Comparison of ENCODE assay signal across 19 cellular contexts in the genomic region with DNA sequence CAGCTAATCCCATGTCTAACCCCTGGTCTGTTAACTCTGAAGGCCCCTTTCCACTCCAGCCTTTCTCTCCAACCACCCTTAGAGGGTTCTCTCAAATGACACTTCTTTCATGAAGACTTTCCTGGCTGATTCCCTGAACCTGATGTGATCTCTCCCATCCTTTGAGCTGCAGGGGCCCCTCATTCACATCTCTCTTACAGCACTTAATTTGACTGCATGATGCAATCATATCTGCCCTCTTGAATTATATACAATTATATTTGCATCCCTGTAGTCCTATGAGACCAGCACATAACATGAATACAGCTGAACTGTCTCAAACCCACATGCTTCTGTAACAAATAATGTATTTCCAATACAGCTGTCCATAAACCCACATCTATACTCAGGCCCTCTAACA. TPM values are rescaled to one million over a fixed set of nuclear protein-coding genes. Genes with fewer than 3 reads are reported as not detected.
DNase-seq lines count a peak whose midpoint lies in the region; ATAC-seq and TF ChIP-seq lines count a peak whose summit lies in the region.
"Had no signal": no experiment of that assay in that cellular context is flagged by ENCODE, and none has a peak within 500 bp of the region (broad histone marks: within the 10 kb centered on the region; RNA-seq: fewer than 3 reads in every experiment).

No MANE protein-coding gene starts in this region.

- peaks cover 18% of the 10 kb centered on the region for H3K4me1 ChIP-seq in CD8-positive, alpha-beta T cell (ENCODE audit: insufficient read depth, low read length)
- peaks cover 46% of the 10 kb centered on the region for H3K4me1 ChIP-seq in Karpas-422 (ENCODE audit: low read length)

- TF ChIP-seq CTCF in CD8-positive, alpha-beta T cell (IDR thresholded peaks at IDR 0.05), result no peak
- no peak for TF ChIP-seq CTCF in mesothelial cell of epicardium (IDR thresholded peaks at IDR 0.05; ENCODE audit: unreplicated experiment)

- no peaks in the 10 kb centered on the region for H4K20me1 ChIP-seq in Karpas-422 (ENCODE audit: insufficient read depth, low read depth, low read length)

- no peaks in the 10 kb centered on the region for H3K9me2 ChIP-seq in Karpas-422 (replicated peaks; ENCODE audit: insufficient read depth, low read length)

- CTCF ChIA-PET in CD8-positive, alpha-beta T cell (lab: Charles Lee), result interaction anchor here (0.6 kb wide), 1 partner anchor 56 kb away, joined by 3 read pairs; the partner anchor contains the start of gene PPP2R5E
- CTCF ChIA-PET in activated CD4-positive, alpha-beta memory T cell treated with anti-CD3 and anti-CD28 coated beads for 36 hours (lab: Charles Lee), result no interaction called here

- no peak for DNase-seq in CD8-positive, alpha-beta T cell
- DNase-seq in Karpas-422 (peak; percentile 86), mesothelial cell of epicardium (ENCODE audit: low spot score in 2 of 2, unreplicated experiment in 2 of 2) (no peak), sciatic nerve (ENCODE audit: low spot score) (no peak), substantia nigra (lab: John Stamatoyannopoulos, UW) (no peak)
- no peak for DNase-seq in activated naive CD8-positive, alpha-beta T cell treated with anti-CD3 and anti-CD28 coated beads for 36 hours
- DNase-seq in activated CD4-positive, alpha-beta T cell treated with anti-CD3 and anti-CD28 coated beads for 4 hours, result no peak
- DNase-seq in activated CD4-positive, alpha-beta memory T cell treated with anti-CD3 and anti-CD28 coated beads for 36 hours, result no peak
- DNase-seq: activated CD4-positive, alpha-beta T cell treated with anti-CD3 and anti-CD28 coated beads, Interleukin-2, amount 50 U/mL, for 48 hours; activated T-cell treated with anti-CD3 and anti-CD28 coated beads, Interleukin-2, amount 50 U/mL, for 48 hours; central memory CD4-positive, alpha-beta T cell; COR-L47; effector CD8-positive, alpha-beta T cell; kidney; mesenchymal stem cell; NCI-H1694; NCI-H510A treated with DMSO at 0.1 percent for 48 hours; PC-9; right lobe of liver had no signal

- no peak overlapping the region for H2AFZ ChIP-seq in Karpas-422 (ENCODE audit: low read length)
- H2AFZ ChIP-seq: PC-9 had no signal

- H3K4me3 Mint-ChIP-seq in CD8-positive, alpha-beta T cell, result no peak overlapping the region
- no peak overlapping the region for H3K4me3 Mint-ChIP-seq in activated naive CD8-positive, alpha-beta T cell treated with anti-CD3 and anti-CD28 coated beads for 36 hours
- no peak overlapping the region for H3K4me3 Mint-ChIP-seq in mesothelial cell of epicardium
- H3K4me3 Mint-ChIP-seq in activated CD4-positive, alpha-beta memory T cell treated with anti-CD3 and anti-CD28 coated beads for 36 hours, result no peak overlapping the region

- no peaks in the 10 kb centered on the region for H3K27me3 Mint-ChIP-seq in CD8-positive, alpha-beta T cell (ENCODE audit: low read depth)
- H3K27me3 Mint-ChIP-seq in activated naive CD8-positive, alpha-beta T cell treated with anti-CD3 and anti-CD28 coated beads for 36 hours, result no peaks in the 10 kb centered on the region
- no peaks in the 10 kb centered on the region for H3K27me3 Mint-ChIP-seq in mesothelial cell of epicardium (ENCODE audit: low read depth)
- H3K27me3 Mint-ChIP-seq in activated CD4-positive, alpha-beta memory T cell treated with anti-CD3 and anti-CD28 coated beads for 36 hours, result no peaks in the 10 kb centered on the region

- POLR2A ChIA-PET in CD8-positive, alpha-beta T cell (lab: Charles Lee), result no interaction called here
- POLR2A ChIA-PET in activated CD4-positive, alpha-beta memory T cell treated with anti-CD3 and anti-CD28 coated beads for 36 hours (lab: Charles Lee), result interaction anchor here (0.5 kb wide), 1 partner anchor 97 kb away, joined by 3 read pairs; no protein-coding TSS in a partner anchor

- H3K4me2 ChIP-seq in Karpas-422 (ENCODE audit: low read depth, low read length, poor library complexity, severe bottlenecking), result peak overlapping the region; percentile 66
- H3K4me2 ChIP-seq: PC-9 had no signal

- H3K27ac Mint-ChIP-seq in CD8-positive, alpha-beta T cell, result peak overlapping the region; percentile 11
- H3K27ac Mint-ChIP-seq in activated naive CD8-positive, alpha-beta T cell treated with anti-CD3 and anti-CD28 coated beads for 36 hours, result peak overlapping the region; percentile 32
- H3K27ac Mint-ChIP-seq in mesothelial cell of epicardium, result peak overlapping the region; percentile 34
- H3K27ac Mint-ChIP-seq in activated CD4-positive, alpha-beta memory T cell treated with anti-CD3 and anti-CD28 coated beads for 36 hours, result no peak overlapping the region

- H3K27me3 ChIP-seq in CD8-positive, alpha-beta T cell (ENCODE audit: insufficient read depth, low read length), result no peaks in the 10 kb centered on the region
- H3K27me3 ChIP-seq in Karpas-422 (ENCODE audit: low read length), result no peaks in the 10 kb centered on the region
- H3K27me3 ChIP-seq: right lobe of liver had no signal

- peaks cover 10% of the 10 kb centered on the region for H3K36me3 Mint-ChIP-seq in CD8-positive, alpha-beta T cell
- peaks cover 9% of the 10 kb centered on the region for H3K36me3 Mint-ChIP-seq in activated naive CD8-positive, alpha-beta T cell treated with anti-CD3 and anti-CD28 coated beads for 36 hours
- no peaks in the 10 kb centered on the region for H3K36me3 Mint-ChIP-seq in mesothelial cell of epicardium
- H3K36me3 Mint-ChIP-seq in activated CD4-positive, alpha-beta memory T cell treated with anti-CD3 and anti-CD28 coated beads for 36 hours, result peaks cover under 1% of the 10 kb centered on the region

- intact Hi-C loops in CD8-positive, alpha-beta T cell (cut with DNase I, micrococcal nuclease), result no loop called here
- intact Hi-C loops in sciatic nerve (cut with DNase I), result no loop called here
- intact Hi-C loops in activated CD4-positive, alpha-beta memory T cell treated with anti-CD3 and anti-CD28 coated beads for 36 hours (cut with micrococcal nuclease), result no loop called here

- ATAC-seq in CD8-positive, alpha-beta T cell, result no peak
- no peak for ATAC-seq in sciatic nerve
- ATAC-seq: right lobe of liver had no signal

- H3K9ac ChIP-seq in Karpas-422 (ENCODE audit: low read length), result peak overlapping the region; percentile 69

- no peak overlapping the region for H3K4me3 ChIP-seq in CD8-positive, alpha-beta T cell (ENCODE audit: low read depth, low read length)
- peak overlapping the region; percentile 35 for H3K4me3 ChIP-seq in Karpas-422 (ENCODE audit: low read length)
- H3K4me3 ChIP-seq: PC-9, right lobe of liver had no signal

- H3K9me3 ChIP-seq in CD8-positive, alpha-beta T cell (ENCODE audit: low read length), result no peaks in the 10 kb centered on the region
- H3K9me3 ChIP-seq in Karpas-422 (ENCODE audit: low read length), result no peaks in the 10 kb centered on the region
- H3K9me3 ChIP-seq: right lobe of liver had no signal

- peaks cover 57% of the 10 kb centered on the region for H3K4me1 Mint-ChIP-seq in CD8-positive, alpha-beta T cell (ENCODE audit: low read depth)
- peaks cover 30% of the 10 kb centered on the region for H3K4me1 Mint-ChIP-seq in activated naive CD8-positive, alpha-beta T cell treated with anti-CD3 and anti-CD28 coated beads for 36 hours
- peaks cover 38% of the 10 kb centered on the region for H3K4me1 Mint-ChIP-seq in mesothelial cell of epicardium
- peaks cover 30% of the 10 kb centered on the region for H3K4me1 Mint-ChIP-seq in activated CD4-positive, alpha-beta memory T cell treated with anti-CD3 and anti-CD28 coated beads for 36 hours (ENCODE audit: low read depth)

- H3K79me2 ChIP-seq in Karpas-422 (ENCODE audit: low read length), result peaks cover 99% of the 10 kb centered on the region

- H3K36me3 ChIP-seq in CD8-positive, alpha-beta T cell (ENCODE audit: insufficient read depth, low read length), result no peaks in the 10 kb centered on the region
- H3K36me3 ChIP-seq in Karpas-422 (ENCODE audit: insufficient read depth, low read length), result no peaks in the 10 kb centered on the region
- H3K36me3 ChIP-seq: right lobe of liver had no signal

- H3K27ac ChIP-seq in CD8-positive, alpha-beta T cell (ENCODE audit: low read depth, low read length), result no peak overlapping the region
- peak overlapping the region; percentile 89 for H3K27ac ChIP-seq in Karpas-422 (ENCODE audit: low read length)
- no peak overlapping the region for H3K27ac ChIP-seq in substantia nigra (ENCODE audit: low read depth, low read length, poor library complexity, severe bottlenecking)
- H3K27ac ChIP-seq: PC-9, right lobe of liver had no signal

- no peaks in the 10 kb centered on the region for H3K9me3 Mint-ChIP-seq in CD8-positive, alpha-beta T cell
- H3K9me3 Mint-ChIP-seq in activated naive CD8-positive, alpha-beta T cell treated with anti-CD3 and anti-CD28 coated beads for 36 hours, result no peaks in the 10 kb centered on the region
- H3K9me3 Mint-ChIP-seq in mesothelial cell of epicardium, result no peaks in the 10 kb centered on the region
- H3K9me3 Mint-ChIP-seq in activated CD4-positive, alpha-beta memory T cell treated with anti-CD3 and anti-CD28 coated beads for 36 hours, result no peaks in the 10 kb centered on the region

RNA-seq across cellular contexts. Expression of gene PPP2R5E, which starts 56.4 kb away (rescaled TPM):
- 10 to 100 TPM; 33.5 to 35.9 TPM for total RNA-seq in CD8-positive, alpha-beta T cell
- 25.6 and 58.3 TPM in 2 replicates for total RNA-seq in Karpas-422 (2014; rRNA removed; shearing (Covaris generic); ENCODE audit: low replicate concordance)
- total RNA-seq in activated naive CD8-positive, alpha-beta T cell treated with anti-CD3 and anti-CD28 coated beads for 36 hours, result 10 to 100 TPM; 42.8 to 44.8 TPM
- total RNA-seq in mesothelial cell of epicardium (57.1 to 58.5 TPM (median 58.2 TPM) in 3 replicates), sciatic nerve (37.6 TPM)
- 10 to 100 TPM; 37.7 to 37.8 TPM for total RNA-seq in activated CD4-positive, alpha-beta memory T cell treated with anti-CD3 and anti-CD28 coated beads for 36 hours
